In the genomic region with DNA sequence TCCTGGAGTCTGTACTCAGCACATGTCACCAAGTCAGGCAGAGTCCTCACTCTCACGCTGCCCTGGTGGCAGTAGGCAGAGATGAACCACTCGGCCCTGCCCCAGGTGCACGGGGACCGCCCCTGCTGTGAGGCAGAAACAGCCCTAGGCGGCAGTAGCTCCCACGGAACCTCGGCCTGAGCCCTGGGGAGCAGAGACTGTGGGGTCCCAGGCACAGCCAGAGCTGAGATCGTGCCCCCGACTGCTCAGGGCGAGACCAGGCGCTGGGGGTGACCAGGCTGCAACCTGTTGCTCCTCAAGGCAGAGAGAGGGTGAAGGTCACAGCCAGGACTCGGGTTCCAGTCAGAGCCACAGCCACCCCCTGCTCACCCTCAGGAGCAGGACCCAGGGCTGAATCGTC, we compare ENCODE assay signal across 19 cellular contexts. TPM values are rescaled to one million over a fixed set of nuclear protein-coding genes. Genes with fewer than 3 reads are reported as not detected.
"Had no signal": no experiment of that assay in that cellular context is flagged by ENCODE, and none has a peak within 500 bp of the region (broad histone marks: within the 10 kb centered on the region; RNA-seq: fewer than 3 reads in every experiment).

No MANE protein-coding gene starts in this region.

- H3K27me3 ChIP-seq: brain microvascular endothelial cell, esophagus muscularis mucosa, left lung, sigmoid colon, stomach had no signal

- H3K4me3 ChIP-seq: esophagus muscularis mucosa, left lung, psoas muscle, sigmoid colon, stomach, thoracic aorta had no signal

- H3K4me1 ChIP-seq: esophagus muscularis mucosa, psoas muscle, sigmoid colon, stomach had no signal

- H3K4me1 Mint-ChIP-seq: nephron had no signal

- H3K27ac ChIP-seq: brain microvascular endothelial cell, esophagus muscularis mucosa, left lung, psoas muscle, sigmoid colon, stomach, thoracic aorta had no signal

- ATAC-seq: left lung, psoas muscle had no signal

- H3K4me3 Mint-ChIP-seq: activated naive CD4-positive, alpha-beta T cell treated with anti-CD3 and anti-CD28 coated beads for 36 hours; memory B cell; nephron had no signal

- H3K27ac Mint-ChIP-seq: activated naive CD4-positive, alpha-beta T cell treated with anti-CD3 and anti-CD28 coated beads for 36 hours; memory B cell; nephron had no signal

- H3K9me3 Mint-ChIP-seq: memory B cell, nephron had no signal

- H3K27me3 Mint-ChIP-seq: memory B cell had no signal

- H3K9me3 ChIP-seq: esophagus muscularis mucosa, left lung, psoas muscle, sigmoid colon, stomach, thoracic aorta had no signal

- DNase-seq: activated CD4-positive, alpha-beta T cell treated with anti-CD3 and anti-CD28 coated beads, Interleukin-2, amount 50 U/mL, for 4 hours; activated CD4-positive, CD25-positive, alpha-beta regulatory T cell treated with anti-CD3 and anti-CD28 coated beads, Interleukin-2, amount 50 U/mL, for 72 hours; activated naive CD4-positive, alpha-beta T cell treated with anti-CD3 and anti-CD28 coated beads for 36 hours; activated T-cell treated with anti-CD3 and anti-CD28 coated beads, Interleukin-2, amount 50 U/mL, for 48 hours; brain microvascular endothelial cell; psoas muscle; sigmoid colon; stimulated activated CD4-positive, alpha-beta T cell treated with anti-CD3 and anti-CD28 coated beads, Interleukin-2, amount 100 ng/mL, for 48 hours; stomach; T-helper 2 cell had no signal

RNA-seq across cellular contexts. Expression of a gene that starts 59.2 kb away (rescaled TPM):
- total RNA-seq: activated naive CD4-positive, alpha-beta T cell treated with anti-CD3 and anti-CD28 coated beads for 36 hours; cerebellum; dermis microvascular lymphatic vessel endothelial cell; esophagus muscularis mucosa; fibroblast of villous mesenchyme; left lung; omental fat pad; psoas muscle; sigmoid colon; stomach; thoracic aorta had no signal
- polyA plus RNA-seq: psoas muscle, stomach had no signal
